Comparison of ENCODE assay signal across 1 cellular context in genomic region chr3:20930034-20930433, GRCh38.
TF ChIP-seq lines count a peak whose summit lies in the region.

No MANE protein-coding gene starts in this region.

TF ChIP-seq in WTC11, 78 proteins besides CTCF, POLR2A, EP300 and RAD21 (continued from another document):
- no peak for TF ChIP-seq ZNF281 (CRISPR knock-in tag; IDR thresholded peaks at IDR 0.05)
- no peak for TF ChIP-seq ZNF219 (CRISPR knock-in tag; IDR thresholded peaks at IDR 0.05; ENCODE audit: borderline replicate concordance)
- no peak for TF ChIP-seq FOXJ3 (CRISPR knock-in tag; IDR thresholded peaks at IDR 0.05; ENCODE audit: borderline replicate concordance)
TF ChIP-seq in WTC11: peak in this region for 0.
